ENCODE assay signal across 1 cellular context in the genomic region with DNA sequence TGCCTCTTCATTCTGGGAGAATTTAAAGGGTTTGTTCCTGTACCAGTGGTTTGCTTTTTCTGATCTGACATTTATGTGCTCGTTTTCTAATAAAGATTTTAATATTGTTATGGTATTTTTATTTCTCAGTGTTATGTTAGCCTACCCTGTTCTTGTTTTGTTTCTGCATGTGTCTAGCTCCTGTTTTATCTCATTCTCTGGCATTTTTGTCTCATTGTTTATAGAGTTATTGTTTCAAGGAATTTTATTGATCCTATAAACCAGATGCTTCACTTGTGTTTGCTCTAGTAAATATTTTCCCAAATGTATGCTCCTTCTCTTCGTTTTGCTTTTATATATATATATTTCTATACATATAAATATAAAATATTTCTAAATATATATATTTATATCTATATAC.
TF ChIP-seq lines count a peak whose summit lies in the region.

No MANE protein-coding gene starts in this region.

TF ChIP-seq in HepG2, 621 proteins besides CTCF, POLR2A, EP300 and RAD21 (continued from another document):
- TF ChIP-seq SOX13 (IDR thresholded peaks at IDR 0.05) (no peak), SOX13 (CRISPR knock-in tag; conservative IDR thresholded peaks at IDR 0.05 in 1 of 2, IDR thresholded peaks at IDR 0.05 in 1 of 2) (peak in 1 of 2 experiments; percentile 16; a peak in 1 of 4 replicates)
